In the genomic region with DNA sequence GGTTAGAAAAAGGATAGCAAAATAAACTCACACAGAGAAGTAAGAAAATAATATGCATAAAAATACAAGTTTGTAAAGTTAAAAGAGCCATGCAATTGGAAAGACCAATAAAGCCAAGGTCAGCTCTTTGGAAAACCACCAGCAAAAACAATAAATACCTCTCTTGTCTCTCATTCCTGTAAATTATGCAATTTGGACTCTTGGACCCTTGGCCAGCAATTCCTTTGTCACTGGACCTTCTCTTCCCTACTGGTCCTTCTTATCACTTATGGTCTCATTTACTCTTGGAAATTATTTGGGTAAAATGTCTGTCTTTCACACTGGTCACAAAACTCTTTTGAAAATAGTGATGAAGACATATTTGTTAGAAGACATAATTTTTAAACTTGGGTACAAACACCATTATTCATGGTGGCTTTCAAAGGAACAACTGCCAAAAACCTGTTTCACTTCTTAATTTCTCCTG, we compare ENCODE assay signal across 2 cellular contexts.
TF ChIP-seq lines count a peak whose summit lies in the region.

No MANE protein-coding gene starts in this region.

TF ChIP-seq in WTC11, 78 proteins besides CTCF, POLR2A, EP300 and RAD21:
- TF ChIP-seq, protein P1, sequence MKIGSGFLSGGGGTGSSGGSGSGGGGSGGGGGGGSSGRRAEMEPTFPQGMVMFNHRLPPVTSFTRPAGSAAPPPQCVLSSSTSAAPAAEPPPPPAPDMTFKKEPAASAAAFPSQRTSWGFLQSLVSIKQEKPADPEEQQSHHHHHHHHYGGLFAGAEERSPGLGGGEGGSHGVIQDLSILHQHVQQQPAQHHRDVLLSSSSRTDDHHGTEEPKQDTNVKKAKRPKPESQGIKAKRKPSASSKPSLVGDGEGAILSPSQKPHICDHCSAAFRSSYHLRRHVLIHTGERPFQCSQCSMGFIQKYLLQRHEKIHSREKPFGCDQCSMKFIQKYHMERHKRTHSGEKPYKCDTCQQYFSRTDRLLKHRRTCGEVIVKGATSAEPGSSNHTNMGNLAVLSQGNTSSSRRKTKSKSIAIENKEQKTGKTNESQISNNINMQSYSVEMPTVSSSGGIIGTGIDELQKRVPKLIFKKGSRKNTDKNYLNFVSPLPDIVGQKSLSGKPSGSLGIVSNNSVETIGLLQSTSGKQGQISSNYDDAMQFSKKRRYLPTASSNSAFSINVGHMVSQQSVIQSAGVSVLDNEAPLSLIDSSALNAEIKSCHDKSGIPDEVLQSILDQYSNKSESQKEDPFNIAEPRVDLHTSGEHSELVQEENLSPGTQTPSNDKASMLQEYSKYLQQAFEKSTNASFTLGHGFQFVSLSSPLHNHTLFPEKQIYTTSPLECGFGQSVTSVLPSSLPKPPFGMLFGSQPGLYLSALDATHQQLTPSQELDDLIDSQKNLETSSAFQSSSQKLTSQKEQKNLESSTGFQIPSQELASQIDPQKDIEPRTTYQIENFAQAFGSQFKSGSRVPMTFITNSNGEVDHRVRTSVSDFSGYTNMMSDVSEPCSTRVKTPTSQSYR (CRISPR knock-in tag; IDR thresholded peaks at IDR 0.05) = no peak
- TF ChIP-seq TP53 (CRISPR knock-in tag; IDR thresholded peaks at IDR 0.05) = no peak
- no peak for TF ChIP-seq EMX1 (CRISPR knock-in tag; IDR thresholded peaks at IDR 0.05)
- TF ChIP-seq GABPB1 (CRISPR knock-in tag; IDR thresholded peaks at IDR 0.05) = peak; percentile 20; the same call in 1 of the 2 replicates
- no peak for TF ChIP-seq JAZF1 (CRISPR knock-in tag; IDR thresholded peaks at IDR 0.05)
- TF ChIP-seq, protein P2, sequence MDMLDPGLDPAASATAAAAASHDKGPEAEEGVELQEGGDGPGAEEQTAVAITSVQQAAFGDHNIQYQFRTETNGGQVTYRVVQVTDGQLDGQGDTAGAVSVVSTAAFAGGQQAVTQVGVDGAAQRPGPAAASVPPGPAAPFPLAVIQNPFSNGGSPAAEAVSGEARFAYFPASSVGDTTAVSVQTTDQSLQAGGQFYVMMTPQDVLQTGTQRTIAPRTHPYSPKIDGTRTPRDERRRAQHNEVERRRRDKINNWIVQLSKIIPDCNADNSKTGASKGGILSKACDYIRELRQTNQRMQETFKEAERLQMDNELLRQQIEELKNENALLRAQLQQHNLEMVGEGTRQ (CRISPR knock-in tag; IDR thresholded peaks at IDR 0.05) = no peak

TF ChIP-seq in HepG2, 621 proteins besides CTCF, POLR2A, EP300 and RAD21 (continued from another document and continues in another):
- TF ChIP-seq, protein P3, sequence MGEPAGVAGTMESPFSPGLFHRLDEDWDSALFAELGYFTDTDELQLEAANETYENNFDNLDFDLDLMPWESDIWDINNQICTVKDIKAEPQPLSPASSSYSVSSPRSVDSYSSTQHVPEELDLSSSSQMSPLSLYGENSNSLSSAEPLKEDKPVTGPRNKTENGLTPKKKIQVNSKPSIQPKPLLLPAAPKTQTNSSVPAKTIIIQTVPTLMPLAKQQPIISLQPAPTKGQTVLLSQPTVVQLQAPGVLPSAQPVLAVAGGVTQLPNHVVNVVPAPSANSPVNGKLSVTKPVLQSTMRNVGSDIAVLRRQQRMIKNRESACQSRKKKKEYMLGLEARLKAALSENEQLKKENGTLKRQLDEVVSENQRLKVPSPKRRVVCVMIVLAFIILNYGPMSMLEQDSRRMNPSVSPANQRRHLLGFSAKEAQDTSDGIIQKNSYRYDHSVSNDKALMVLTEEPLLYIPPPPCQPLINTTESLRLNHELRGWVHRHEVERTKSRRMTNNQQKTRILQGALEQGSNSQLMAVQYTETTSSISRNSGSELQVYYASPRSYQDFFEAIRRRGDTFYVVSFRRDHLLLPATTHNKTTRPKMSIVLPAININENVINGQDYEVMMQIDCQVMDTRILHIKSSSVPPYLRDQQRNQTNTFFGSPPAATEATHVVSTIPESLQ (CRISPR knock-in tag; conservative IDR thresholded peaks at IDR 0.05) = no peak
- no peak for TF ChIP-seq SETDB1 (CRISPR knock-in tag; IDR thresholded peaks at IDR 0.05; ENCODE audit: borderline replicate concordance)
- no peak for TF ChIP-seq BRCA1 (CRISPR knock-in tag; IDR thresholded peaks at IDR 0.05)
- TF ChIP-seq ZNF335 (CRISPR knock-in tag; IDR thresholded peaks at IDR 0.05) = no peak
- TF ChIP-seq ZSCAN20 (CRISPR knock-in tag; IDR thresholded peaks at IDR 0.05; ENCODE audit: borderline replicate concordance) = no peak
- no peak for TF ChIP-seq PLRG1 (conservative IDR thresholded peaks at IDR 0.05)
- TF ChIP-seq, protein P4, sequence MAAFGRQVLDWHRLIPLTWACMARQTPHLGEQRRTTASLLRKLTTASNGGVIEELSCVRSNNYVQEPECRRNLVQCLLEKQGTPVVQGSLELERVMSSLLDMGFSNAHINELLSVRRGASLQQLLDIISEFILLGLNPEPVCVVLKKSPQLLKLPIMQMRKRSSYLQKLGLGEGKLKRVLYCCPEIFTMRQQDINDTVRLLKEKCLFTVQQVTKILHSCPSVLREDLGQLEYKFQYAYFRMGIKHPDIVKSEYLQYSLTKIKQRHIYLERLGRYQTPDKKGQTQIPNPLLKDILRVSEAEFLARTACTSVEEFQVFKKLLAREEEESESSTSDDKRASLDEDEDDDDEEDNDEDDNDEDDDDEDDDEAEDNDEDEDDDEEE (CRISPR knock-in tag; IDR thresholded peaks at IDR 0.05) = no peak
- TF ChIP-seq, protein P5, sequence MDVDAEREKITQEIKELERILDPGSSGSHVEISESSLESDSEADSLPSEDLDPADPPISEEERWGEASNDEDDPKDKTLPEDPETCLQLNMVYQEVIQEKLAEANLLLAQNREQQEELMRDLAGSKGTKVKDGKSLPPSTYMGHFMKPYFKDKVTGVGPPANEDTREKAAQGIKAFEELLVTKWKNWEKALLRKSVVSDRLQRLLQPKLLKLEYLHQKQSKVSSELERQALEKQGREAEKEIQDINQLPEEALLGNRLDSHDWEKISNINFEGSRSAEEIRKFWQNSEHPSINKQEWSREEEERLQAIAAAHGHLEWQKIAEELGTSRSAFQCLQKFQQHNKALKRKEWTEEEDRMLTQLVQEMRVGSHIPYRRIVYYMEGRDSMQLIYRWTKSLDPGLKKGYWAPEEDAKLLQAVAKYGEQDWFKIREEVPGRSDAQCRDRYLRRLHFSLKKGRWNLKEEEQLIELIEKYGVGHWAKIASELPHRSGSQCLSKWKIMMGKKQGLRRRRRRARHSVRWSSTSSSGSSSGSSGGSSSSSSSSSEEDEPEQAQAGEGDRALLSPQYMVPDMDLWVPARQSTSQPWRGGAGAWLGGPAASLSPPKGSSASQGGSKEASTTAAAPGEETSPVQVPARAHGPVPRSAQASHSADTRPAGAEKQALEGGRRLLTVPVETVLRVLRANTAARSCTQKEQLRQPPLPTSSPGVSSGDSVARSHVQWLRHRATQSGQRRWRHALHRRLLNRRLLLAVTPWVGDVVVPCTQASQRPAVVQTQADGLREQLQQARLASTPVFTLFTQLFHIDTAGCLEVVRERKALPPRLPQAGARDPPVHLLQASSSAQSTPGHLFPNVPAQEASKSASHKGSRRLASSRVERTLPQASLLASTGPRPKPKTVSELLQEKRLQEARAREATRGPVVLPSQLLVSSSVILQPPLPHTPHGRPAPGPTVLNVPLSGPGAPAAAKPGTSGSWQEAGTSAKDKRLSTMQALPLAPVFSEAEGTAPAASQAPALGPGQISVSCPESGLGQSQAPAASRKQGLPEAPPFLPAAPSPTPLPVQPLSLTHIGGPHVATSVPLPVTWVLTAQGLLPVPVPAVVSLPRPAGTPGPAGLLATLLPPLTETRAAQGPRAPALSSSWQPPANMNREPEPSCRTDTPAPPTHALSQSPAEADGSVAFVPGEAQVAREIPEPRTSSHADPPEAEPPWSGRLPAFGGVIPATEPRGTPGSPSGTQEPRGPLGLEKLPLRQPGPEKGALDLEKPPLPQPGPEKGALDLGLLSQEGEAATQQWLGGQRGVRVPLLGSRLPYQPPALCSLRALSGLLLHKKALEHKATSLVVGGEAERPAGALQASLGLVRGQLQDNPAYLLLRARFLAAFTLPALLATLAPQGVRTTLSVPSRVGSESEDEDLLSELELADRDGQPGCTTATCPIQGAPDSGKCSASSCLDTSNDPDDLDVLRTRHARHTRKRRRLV (CRISPR knock-in tag; IDR thresholded peaks at IDR 0.05) = no peak
- peak; percentile 61; the same call in 1 of the 2 replicates for TF ChIP-seq HOXA3 (CRISPR knock-in tag; IDR thresholded peaks at IDR 0.05)
- no peak for TF ChIP-seq SRY (CRISPR knock-in tag; IDR thresholded peaks at IDR 0.05)
- TF ChIP-seq SKI (IDR thresholded peaks at IDR 0.05; ENCODE audit: partially characterized antibody) = peak; percentile 27
- peak; percentile 99; the same call in 1 of the 2 replicates for TF ChIP-seq EHMT2 (IDR thresholded peaks at IDR 0.05; ENCODE audit: borderline replicate concordance, low read depth, low read length)
- TF ChIP-seq THAP11 (CRISPR knock-in tag; IDR thresholded peaks at IDR 0.05) = peak; percentile 74
- TF ChIP-seq, protein P6, sequence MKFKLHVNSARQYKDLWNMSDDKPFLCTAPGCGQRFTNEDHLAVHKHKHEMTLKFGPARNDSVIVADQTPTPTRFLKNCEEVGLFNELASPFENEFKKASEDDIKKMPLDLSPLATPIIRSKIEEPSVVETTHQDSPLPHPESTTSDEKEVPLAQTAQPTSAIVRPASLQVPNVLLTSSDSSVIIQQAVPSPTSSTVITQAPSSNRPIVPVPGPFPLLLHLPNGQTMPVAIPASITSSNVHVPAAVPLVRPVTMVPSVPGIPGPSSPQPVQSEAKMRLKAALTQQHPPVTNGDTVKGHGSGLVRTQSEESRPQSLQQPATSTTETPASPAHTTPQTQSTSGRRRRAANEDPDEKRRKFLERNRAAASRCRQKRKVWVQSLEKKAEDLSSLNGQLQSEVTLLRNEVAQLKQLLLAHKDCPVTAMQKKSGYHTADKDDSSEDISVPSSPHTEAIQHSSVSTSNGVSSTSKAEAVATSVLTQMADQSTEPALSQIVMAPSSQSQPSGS (CRISPR knock-in tag; IDR thresholded peaks at IDR 0.05) = 0 out of 2 replicates have a peak, but pooled peaks have one; percentile 64
- no peak for TF ChIP-seq MYNN (CRISPR knock-in tag; IDR thresholded peaks at IDR 0.05; ENCODE audit: low read depth)
- TF ChIP-seq BCL6 (CRISPR knock-in tag; IDR thresholded peaks at IDR 0.05) = peak; percentile 89
- TF ChIP-seq, protein P7, sequence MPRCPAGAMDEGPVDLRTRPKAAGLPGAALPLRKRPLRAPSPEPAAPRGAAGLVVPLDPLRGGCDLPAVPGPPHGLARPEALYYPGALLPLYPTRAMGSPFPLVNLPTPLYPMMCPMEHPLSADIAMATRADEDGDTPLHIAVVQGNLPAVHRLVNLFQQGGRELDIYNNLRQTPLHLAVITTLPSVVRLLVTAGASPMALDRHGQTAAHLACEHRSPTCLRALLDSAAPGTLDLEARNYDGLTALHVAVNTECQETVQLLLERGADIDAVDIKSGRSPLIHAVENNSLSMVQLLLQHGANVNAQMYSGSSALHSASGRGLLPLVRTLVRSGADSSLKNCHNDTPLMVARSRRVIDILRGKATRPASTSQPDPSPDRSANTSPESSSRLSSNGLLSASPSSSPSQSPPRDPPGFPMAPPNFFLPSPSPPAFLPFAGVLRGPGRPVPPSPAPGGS (CRISPR knock-in tag; IDR thresholded peaks at IDR 0.05) = no peak
- TF ChIP-seq ZSCAN25 (CRISPR knock-in tag; IDR thresholded peaks at IDR 0.05) = 0 out of 2 replicates have a peak, but pooled peaks have one; percentile 33
- no peak for TF ChIP-seq SNAI1 (CRISPR knock-in tag; IDR thresholded peaks at IDR 0.05; ENCODE audit: borderline replicate concordance)
- peak; percentile 37 for TF ChIP-seq ZEB1 (IDR thresholded peaks at IDR 0.05; ENCODE audit: insufficient replicate concordance, low read depth)
- no peak for TF ChIP-seq PRPF4 (IDR thresholded peaks at IDR 0.05; ENCODE audit: low read depth, low read length, poor library complexity, severe bottlenecking)
- TF ChIP-seq, protein P8, sequence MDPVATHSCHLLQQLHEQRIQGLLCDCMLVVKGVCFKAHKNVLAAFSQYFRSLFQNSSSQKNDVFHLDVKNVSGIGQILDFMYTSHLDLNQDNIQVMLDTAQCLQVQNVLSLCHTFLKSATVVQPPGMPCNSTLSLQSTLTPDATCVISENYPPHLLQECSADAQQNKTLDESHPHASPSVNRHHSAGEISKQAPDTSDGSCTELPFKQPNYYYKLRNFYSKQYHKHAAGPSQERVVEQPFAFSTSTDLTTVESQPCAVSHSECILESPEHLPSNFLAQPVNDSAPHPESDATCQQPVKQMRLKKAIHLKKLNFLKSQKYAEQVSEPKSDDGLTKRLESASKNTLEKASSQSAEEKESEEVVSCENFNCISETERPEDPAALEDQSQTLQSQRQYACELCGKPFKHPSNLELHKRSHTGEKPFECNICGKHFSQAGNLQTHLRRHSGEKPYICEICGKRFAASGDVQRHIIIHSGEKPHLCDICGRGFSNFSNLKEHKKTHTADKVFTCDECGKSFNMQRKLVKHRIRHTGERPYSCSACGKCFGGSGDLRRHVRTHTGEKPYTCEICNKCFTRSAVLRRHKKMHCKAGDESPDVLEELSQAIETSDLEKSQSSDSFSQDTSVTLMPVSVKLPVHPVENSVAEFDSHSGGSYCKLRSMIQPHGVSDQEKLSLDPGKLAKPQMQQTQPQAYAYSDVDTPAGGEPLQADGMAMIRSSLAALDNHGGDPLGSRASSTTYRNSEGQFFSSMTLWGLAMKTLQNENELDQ (CRISPR knock-in tag; IDR thresholded peaks at IDR 0.05; ENCODE audit: borderline replicate concordance) = no peak
- peak; percentile 86 for TF ChIP-seq ZNF614 (CRISPR knock-in tag; IDR thresholded peaks at IDR 0.05; ENCODE audit: borderline replicate concordance)
- TF ChIP-seq, protein P9, sequence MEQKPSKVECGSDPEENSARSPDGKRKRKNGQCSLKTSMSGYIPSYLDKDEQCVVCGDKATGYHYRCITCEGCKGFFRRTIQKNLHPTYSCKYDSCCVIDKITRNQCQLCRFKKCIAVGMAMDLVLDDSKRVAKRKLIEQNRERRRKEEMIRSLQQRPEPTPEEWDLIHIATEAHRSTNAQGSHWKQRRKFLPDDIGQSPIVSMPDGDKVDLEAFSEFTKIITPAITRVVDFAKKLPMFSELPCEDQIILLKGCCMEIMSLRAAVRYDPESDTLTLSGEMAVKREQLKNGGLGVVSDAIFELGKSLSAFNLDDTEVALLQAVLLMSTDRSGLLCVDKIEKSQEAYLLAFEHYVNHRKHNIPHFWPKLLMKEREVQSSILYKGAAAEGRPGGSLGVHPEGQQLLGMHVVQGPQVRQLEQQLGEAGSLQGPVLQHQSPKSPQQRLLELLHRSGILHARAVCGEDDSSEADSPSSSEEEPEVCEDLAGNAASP (CRISPR knock-in tag; IDR thresholded peaks at IDR 0.05; ENCODE audit: borderline replicate concordance) = peak; percentile 86; the same call in 1 of the 2 replicates
- TF ChIP-seq ZNF790 (CRISPR knock-in tag; IDR thresholded peaks at IDR 0.05; ENCODE audit: borderline replicate concordance) = no peak
- no peak for TF ChIP-seq TP53 (CRISPR knock-in tag; conservative IDR thresholded peaks at IDR 0.05)
- TF ChIP-seq ATM (IDR thresholded peaks at IDR 0.05; ENCODE audit: borderline replicate concordance) = no peak
- TF ChIP-seq KAT8 (CRISPR knock-in tag; IDR thresholded peaks at IDR 0.05) = peak; percentile 84
- TF ChIP-seq ZNF546 (CRISPR knock-in tag; conservative IDR thresholded peaks at IDR 0.05) = no peak
- no peak for TF ChIP-seq NKX3-1 (CRISPR knock-in tag; IDR thresholded peaks at IDR 0.05)
- TF ChIP-seq ZSCAN30 (CRISPR knock-in tag; IDR thresholded peaks at IDR 0.05) = no peak
- TF ChIP-seq ZNF777 (CRISPR knock-in tag; IDR thresholded peaks at IDR 0.05) = no peak
- no peak for TF ChIP-seq ZNF703 (CRISPR knock-in tag; IDR thresholded peaks at IDR 0.05; ENCODE audit: borderline replicate concordance)
- TF ChIP-seq, protein P10, sequence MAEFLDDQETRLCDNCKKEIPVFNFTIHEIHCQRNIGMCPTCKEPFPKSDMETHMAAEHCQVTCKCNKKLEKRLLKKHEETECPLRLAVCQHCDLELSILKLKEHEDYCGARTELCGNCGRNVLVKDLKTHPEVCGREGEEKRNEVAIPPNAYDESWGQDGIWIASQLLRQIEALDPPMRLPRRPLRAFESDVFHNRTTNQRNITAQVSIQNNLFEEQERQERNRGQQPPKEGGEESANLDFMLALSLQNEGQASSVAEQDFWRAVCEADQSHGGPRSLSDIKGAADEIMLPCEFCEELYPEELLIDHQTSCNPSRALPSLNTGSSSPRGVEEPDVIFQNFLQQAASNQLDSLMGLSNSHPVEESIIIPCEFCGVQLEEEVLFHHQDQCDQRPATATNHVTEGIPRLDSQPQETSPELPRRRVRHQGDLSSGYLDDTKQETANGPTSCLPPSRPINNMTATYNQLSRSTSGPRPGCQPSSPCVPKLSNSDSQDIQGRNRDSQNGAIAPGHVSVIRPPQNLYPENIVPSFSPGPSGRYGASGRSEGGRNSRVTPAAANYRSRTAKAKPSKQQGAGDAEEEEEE (CRISPR knock-in tag; IDR thresholded peaks at IDR 0.05; ENCODE audit: borderline replicate concordance) = no peak
